Comparison of ENCODE assay signal across 21 cellular contexts in genomic region chr2:238282861-238283738, GRCh38. TPM values are rescaled to one million over a fixed set of nuclear protein-coding genes. Genes with fewer than 3 reads are reported as not detected.
DNase-seq lines count a peak whose midpoint lies in the region; ATAC-seq and TF ChIP-seq lines count a peak whose summit lies in the region.
"Had no signal": no experiment of that assay in that cellular context is flagged by ENCODE, and none has a peak within 500 bp of the region (broad histone marks: within the 10 kb centered on the region; RNA-seq: fewer than 3 reads in every experiment).

No MANE protein-coding gene starts in this region.

- no peak for TF ChIP-seq POLR2A in gastroesophageal sphincter (IDR thresholded peaks at IDR 0.05)

- intact Hi-C loops in psoas muscle (cut with DNase I) = no loop called here

- no peak for ATAC-seq in gastroesophageal sphincter
- no peak for ATAC-seq in psoas muscle
- ATAC-seq: stimulated activated naive CD8-positive, alpha-beta T cell treated with anti-CD3 and anti-CD28 coated beads, Interleukin-15, Interleukin-2, amounts not matched to agents 100 U/mL and 50 U/mL, for 24 hours had no signal

- DNase-seq in MV-4-11 (lab: John Stamatoyannopoulos, UW) (peak; percentile 17), psoas muscle (peak in 1 of 2 donors; percentile 38), putamen (ENCODE audit: low spot score) (no peak), NCI-H510A treated with DMSO at 0.1 percent for 48 hours (lab: John Stamatoyannopoulos, UW) (no peak), hepatic stellate cell (ENCODE audit: low spot score) (no peak), HPDE6-E6E7 (ENCODE audit: extremely low spot score) (no peak)
- DNase-seq: activated B cell treated with CpG ODN at 0.5 μM for 24 hours; activated naive CD8-positive, alpha-beta T cell treated with anti-CD3 and anti-CD28 coated beads, Interleukin-2, amount 10 ng/mL, durations not matched to agents 7 days and 5 days; head of caudate nucleus; immature natural killer cell; NCI-H1048; NCI-H2081 treated with DMSO at 0.1 percent for 48 hours; NCI-H510A; retina; SHP77; stimulated activated CD4-positive, alpha-beta T cell treated with anti-CD3 and anti-CD28 coated beads, Interleukin-15, amount 100 ng/mL, for 24 hours; stimulated activated naive CD8-positive, alpha-beta T cell treated with anti-CD3 and anti-CD28 coated beads, Interleukin-15, Interleukin-2, amounts not matched to agents 100 U/mL and 50 U/mL, for 24 hours; T-helper 1 cell had no signal

- H3K27ac ChIP-seq in BLaER1 treated with 17β-estradiol and CSF1 and Interleukin-3, amounts not matched to agents 10 nM and 100 nM = peak overlapping the region in 4 of 11 experiments; percentile 38 to 58 (median 46); a peak in 6 of 22 replicates
- H3K27ac ChIP-seq in gastroesophageal sphincter (peak overlapping the region in 3 of 4 donors; percentile 24 to 98 (median 97)), psoas muscle (peak overlapping the region; percentile 16)

- no peak for TF ChIP-seq CTCF in gastroesophageal sphincter (IDR thresholded peaks at IDR 0.05)
- TF ChIP-seq CTCF in psoas muscle (IDR thresholded peaks at IDR 0.05) = no peak

- TF ChIP-seq EP300 in gastroesophageal sphincter (IDR thresholded peaks at IDR 0.05) = no peak

- H3K27me3 ChIP-seq in BLaER1 treated with 17β-estradiol and CSF1 and Interleukin-3, amounts not matched to agents 10 nM and 100 nM = no peaks in the 10 kb centered on the region
- H3K27me3 ChIP-seq in gastroesophageal sphincter = no peaks in the 10 kb centered on the region
- H3K27me3 ChIP-seq in psoas muscle (ENCODE audit: insufficient read depth in 3 of 3, low read length in 2 of 3) = no peaks in the 10 kb centered on the region

- H4K20me1 ChIP-seq in BLaER1 treated with 17β-estradiol and CSF1 and Interleukin-3, amounts not matched to agents 10 nM and 100 nM = peaks cover 30 to 100% (median 86%) of the 10 kb centered on the region in 11 experiments; a peak in 21 of 22 replicates

- H3K9me3 ChIP-seq in BLaER1 treated with 17β-estradiol and CSF1 and Interleukin-3, amounts not matched to agents 10 nM and 100 nM (replicated peaks in 1 of 11) = peaks cover 0 to 24% (median 13%) of the 10 kb centered on the region in 11 experiments; a peak in 15 of 22 replicates
- no peaks in the 10 kb centered on the region for H3K9me3 ChIP-seq in gastroesophageal sphincter
- no peaks in the 10 kb centered on the region for H3K9me3 ChIP-seq in psoas muscle

- peaks cover 0 to 22% (median 10%) of the 10 kb centered on the region in 11 experiments; a peak in 13 of 22 replicates for H3K36me3 ChIP-seq in BLaER1 treated with 17β-estradiol and CSF1 and Interleukin-3, amounts not matched to agents 10 nM and 100 nM
- H3K36me3 ChIP-seq in gastroesophageal sphincter (no peaks in the 10 kb centered on the region), psoas muscle (ENCODE audit: insufficient read depth in 1 of 2, low read depth in 1 of 2) (no peaks in the 10 kb centered on the region)

- peak overlapping the region; percentile 55 to 95 (median 80) for H3K4me2 ChIP-seq in BLaER1 treated with 17β-estradiol and CSF1 and Interleukin-3, amounts not matched to agents 10 nM and 100 nM

- H3K9ac ChIP-seq in BLaER1 treated with 17β-estradiol and CSF1 and Interleukin-3, amounts not matched to agents 10 nM and 100 nM = peak overlapping the region in 8 of 11 experiments; percentile 6 to 50 (median 35); a peak in 11 of 22 replicates

- H3K4me1 ChIP-seq in BLaER1 treated with 17β-estradiol and CSF1 and Interleukin-3, amounts not matched to agents 10 nM and 100 nM = peaks cover 52 to 96% (median 90%) of the 10 kb centered on the region in 10 experiments
- H3K4me1 ChIP-seq in gastroesophageal sphincter (peaks cover 11 to 89% (median 46%) of the 10 kb centered on the region in 3 donors), psoas muscle (peaks cover 69% of the 10 kb centered on the region)

- peak overlapping the region in 5 of 10 experiments; percentile 1 to 16 (median 4); a peak in 2 of 20 replicates for H3K4me3 ChIP-seq in BLaER1 treated with 17β-estradiol and CSF1 and Interleukin-3, amounts not matched to agents 10 nM and 100 nM
- no peak overlapping the region for H3K4me3 ChIP-seq in gastroesophageal sphincter
- H3K4me3 ChIP-seq in psoas muscle = no peak overlapping the region
- H3K4me3 ChIP-seq: lung had no signal

- 83 to 94% methylated on average over 7 to 13 of the region's 17 CpGs for WGBS in gastroesophageal sphincter (ENCODE audit: low coverage in 1 of 2), 2 donors
- WGBS in psoas muscle, 3 donors = 78 to 91% (median 82%) methylated on average over 17 of the region's 17 CpGs

RNA-seq across cellular contexts. Expression of gene PER2, which starts 5.3 kb away (rescaled TPM):
- 10 to 100 TPM in 3 of 4 donors, 1 to 10 TPM in 1; 8.7 to 20.5 (median 17.0) TPM for total RNA-seq in gastroesophageal sphincter
- total RNA-seq in psoas muscle = 10 to 100 TPM in 3 of 4 donors, 1 to 10 TPM in 1; 7.8 to 20.7 (median 13.1) TPM
- 1 to 10 TPM; 1.9 to 2.5 (median 2.4) TPM for polyA plus RNA-seq in psoas muscle

RNA-seq across cellular contexts. Expression of gene TRAF3IP1, which starts 37.2 kb away (rescaled TPM):
- total RNA-seq in gastroesophageal sphincter (10 to 100 TPM; 19.6 to 28.4 (median 21.7) TPM), psoas muscle (10 to 100 TPM; 14.9 to 24.7 (median 18.4) TPM)
- 10 to 100 TPM in 1 of 3 donors, 1 to 10 TPM in 2; 2.9 to 30.9 (median 6.9) TPM for polyA plus RNA-seq in psoas muscle

RNA-seq across cellular contexts. Expression of gene HES6, which starts 43.3 kb away (rescaled TPM):
- 10 to 100 TPM in 2 of 4 donors, 1 to 10 TPM in 2; 3.8 to 19.5 (median 12.2) TPM for total RNA-seq in gastroesophageal sphincter
- total RNA-seq in psoas muscle = 10 to 100 TPM in 2 of 4 donors, 1 to 10 TPM in 2; 4.1 to 13.1 (median 10.9) TPM
- 10 to 100 TPM; 35.7 to 54.5 (median 40.6) TPM for polyA plus RNA-seq in psoas muscle
